In the genomic region with DNA sequence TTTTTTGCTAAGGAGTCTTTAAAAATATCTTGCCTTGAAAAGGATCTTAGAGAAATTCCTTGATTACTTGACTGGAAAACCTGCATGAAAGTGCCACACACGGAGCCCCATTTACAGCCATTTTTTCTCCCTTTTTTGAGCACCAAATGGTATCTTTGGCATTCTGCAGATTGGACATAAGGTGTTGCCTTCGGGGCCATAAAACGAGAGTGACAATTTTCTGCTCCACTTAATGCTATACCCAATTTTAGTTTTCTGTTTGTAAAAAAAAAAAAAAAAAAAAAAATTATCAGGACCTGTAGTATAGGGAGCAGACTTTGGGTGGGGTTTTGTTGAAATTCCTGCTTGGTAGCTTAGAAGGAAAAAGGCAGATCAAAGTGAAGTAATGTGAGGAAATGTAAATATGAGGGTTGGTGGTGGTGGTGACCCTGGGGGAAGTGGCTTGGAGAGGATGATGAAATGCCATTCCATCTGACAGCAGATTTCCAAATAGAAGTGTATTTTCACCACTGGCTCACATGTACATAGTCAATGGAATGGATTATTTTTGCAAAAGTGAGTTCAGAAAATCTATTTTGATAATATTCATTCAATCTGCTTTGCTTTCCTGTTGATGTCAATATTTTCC, we compare ENCODE assay signal across 17 cellular contexts.
DNase-seq lines count a peak whose midpoint lies in the region; ATAC-seq and TF ChIP-seq lines count a peak whose summit lies in the region.
"Had no signal": no experiment of that assay in that cellular context is flagged by ENCODE, and none has a peak within 500 bp of the region (broad histone marks: within the 10 kb centered on the region; RNA-seq: fewer than 3 reads in every experiment).

No MANE protein-coding gene starts in this region.

- POLR2A ChIA-PET in WTC11 (lab: Charles Lee) = no interaction called here
- POLR2A ChIA-PET in naive thymus-derived CD4-positive, alpha-beta T cell (lab: Charles Lee) = no interaction called here

- H3K9me3 Mint-ChIP-seq in WTC11 = peaks cover 5% of the 10 kb centered on the region
- H3K9me3 Mint-ChIP-seq in naive thymus-derived CD4-positive, alpha-beta T cell = peaks cover 0 to 5% (median 0%) of the 10 kb centered on the region in 11 donors
- H3K9me3 Mint-ChIP-seq: endodermal cell had no signal

- H3K4me3 Mint-ChIP-seq in WTC11 = no peak overlapping the region
- H3K4me3 Mint-ChIP-seq in naive thymus-derived CD4-positive, alpha-beta T cell = no peak overlapping the region
- H3K4me3 Mint-ChIP-seq: endodermal cell had no signal

- H3K79me2 ChIP-seq in smooth muscle cell (ENCODE audit: low read depth) = no peaks in the 10 kb centered on the region

- DNase-seq in DMS53 (lab: John Stamatoyannopoulos, UW) = peak; percentile 51
- peak; percentile 77 for DNase-seq in LoVo (ENCODE audit: low spot score)
- no peak for DNase-seq in WTC11 (ENCODE audit: low spot score)
- no peak for DNase-seq in lower lobe of right lung
- no peak for DNase-seq in naive thymus-derived CD4-positive, alpha-beta T cell
- no peak for DNase-seq in NCI-H128 (lab: John Stamatoyannopoulos, UW; ENCODE audit: unreplicated experiment)
- no peak for DNase-seq in smooth muscle cell (lab: John Stamatoyannopoulos, UW; ENCODE audit: unreplicated experiment)
- DNase-seq in hippocampal formation (lab: John Stamatoyannopoulos, UW) = no peak
- DNase-seq: activated effector memory CD4-positive, alpha-beta T cell treated with Interleukin-2 at 50 U/mL for 16 hours; BE2C; body of pancreas; endodermal cell; kidney; NCI-H226; stimulated activated CD8-positive, alpha-beta memory T cell treated with anti-CD3 and anti-CD28 coated beads, Interleukin-4, amount 100 ng/mL, for 48 hours had no signal

- no peak overlapping the region for H3K4me2 ChIP-seq in smooth muscle cell

- H3K36me3 ChIP-seq in lower lobe of right lung (no peaks in the 10 kb centered on the region), smooth muscle cell (ENCODE audit: low read depth) (no peaks in the 10 kb centered on the region)
- H3K36me3 ChIP-seq in naive thymus-derived CD4-positive, alpha-beta T cell (ENCODE audit: control insufficient read depth in 2 of 3, insufficient read depth in 3 of 3, low read length in 3 of 3) = no peaks in the 10 kb centered on the region
- H3K36me3 ChIP-seq: BE2C, gastroesophageal sphincter, upper lobe of left lung had no signal

- 76% methylated on average over 3 of the region's 3 CpGs for WGBS in smooth muscle cell (ENCODE audit: low lambda C conversion rate)

- intact Hi-C loops in lower lobe of right lung (cut with DNase I) = no loop called here
- intact Hi-C loops in naive thymus-derived CD4-positive, alpha-beta T cell (cut with micrococcal nuclease) = no loop called here

- H3K9me3 ChIP-seq in lower lobe of right lung (no peaks in the 10 kb centered on the region), smooth muscle cell (replicated peaks; ENCODE audit: low read depth) (no peaks in the 10 kb centered on the region)
- H3K9me3 ChIP-seq in naive thymus-derived CD4-positive, alpha-beta T cell (ENCODE audit: control insufficient read depth in 2 of 3, low read length in 3 of 3) = no peaks in the 10 kb centered on the region
- H3K9me3 ChIP-seq: body of pancreas, gastroesophageal sphincter, upper lobe of left lung had no signal

- H3K27ac ChIP-seq in lower lobe of right lung (no peak overlapping the region), smooth muscle cell (ENCODE audit: low read depth) (no peak overlapping the region)
- H3K27ac ChIP-seq in naive thymus-derived CD4-positive, alpha-beta T cell (ENCODE audit: low read depth, low read length) = no peak overlapping the region
- H3K27ac ChIP-seq: body of pancreas, gastroesophageal sphincter had no signal

- no peaks in the 10 kb centered on the region for H3K36me3 Mint-ChIP-seq in WTC11
- H3K36me3 Mint-ChIP-seq in naive thymus-derived CD4-positive, alpha-beta T cell = no peaks in the 10 kb centered on the region

- no peaks in the 10 kb centered on the region for H4K20me1 ChIP-seq in smooth muscle cell (ENCODE audit: low read depth)

- H3K27ac Mint-ChIP-seq in WTC11 = no peak overlapping the region
- H3K27ac Mint-ChIP-seq in naive thymus-derived CD4-positive, alpha-beta T cell = no peak overlapping the region
- H3K27ac Mint-ChIP-seq: endodermal cell had no signal

- no peak for TF ChIP-seq CTCF in WTC11 (IDR thresholded peaks at IDR 0.05)
- no peak for TF ChIP-seq CTCF in lower lobe of right lung (IDR thresholded peaks at IDR 0.05)
- TF ChIP-seq CTCF in smooth muscle cell (IDR thresholded peaks at IDR 0.05; ENCODE audit: borderline replicate concordance, insufficient read depth, poor library complexity, severe bottlenecking) = no peak

- ATAC-seq in WTC11 (no peak), lower lobe of right lung (peak; percentile 68 to 70)
- no peak for ATAC-seq in naive thymus-derived CD4-positive, alpha-beta T cell
- ATAC-seq: body of pancreas, gastroesophageal sphincter had no signal

- H2AFZ ChIP-seq in smooth muscle cell (ENCODE audit: low read depth) = no peak overlapping the region

- H3K4me1 ChIP-seq in lower lobe of right lung = no peaks in the 10 kb centered on the region
- no peaks in the 10 kb centered on the region for H3K4me1 ChIP-seq in naive thymus-derived CD4-positive, alpha-beta T cell (ENCODE audit: control insufficient read depth in 2 of 2, insufficient read depth in 2 of 2, low read length in 2 of 2)
- peaks cover 14% of the 10 kb centered on the region for H3K4me1 ChIP-seq in smooth muscle cell (ENCODE audit: low read depth)
- H3K4me1 ChIP-seq: body of pancreas, gastroesophageal sphincter had no signal

- no peaks in the 10 kb centered on the region for H3K27me3 Mint-ChIP-seq in WTC11 (ENCODE audit: low read depth)
- peaks cover 0 to 4% (median 0%) of the 10 kb centered on the region in 5 donors for H3K27me3 Mint-ChIP-seq in naive thymus-derived CD4-positive, alpha-beta T cell

- H3K27me3 ChIP-seq in lower lobe of right lung (ENCODE audit: low read depth) (no peaks in the 10 kb centered on the region), smooth muscle cell (ENCODE audit: low read depth) (no peaks in the 10 kb centered on the region)
- H3K27me3 ChIP-seq in naive thymus-derived CD4-positive, alpha-beta T cell (ENCODE audit: control insufficient read depth in 2 of 2, insufficient read depth in 2 of 2, low read length in 2 of 2) = no peaks in the 10 kb centered on the region
- H3K27me3 ChIP-seq: BE2C, body of pancreas, gastroesophageal sphincter, upper lobe of left lung had no signal

- H3K4me1 Mint-ChIP-seq in WTC11 = peaks cover 8% of the 10 kb centered on the region
- H3K4me1 Mint-ChIP-seq in naive thymus-derived CD4-positive, alpha-beta T cell = peaks cover 0 to 1% (median 0%) of the 10 kb centered on the region in 7 donors

- no peak overlapping the region for H3K9ac ChIP-seq in smooth muscle cell (ENCODE audit: low read depth)

- H3K4me3 ChIP-seq in lower lobe of right lung (no peak overlapping the region), smooth muscle cell (no peak overlapping the region)
- no peak overlapping the region for H3K4me3 ChIP-seq in naive thymus-derived CD4-positive, alpha-beta T cell (ENCODE audit: low read length)
- H3K4me3 ChIP-seq: body of pancreas, gastroesophageal sphincter, upper lobe of left lung had no signal

- H3F3A ChIP-seq in smooth muscle cell (ENCODE audit: low read depth) = no peaks in the 10 kb centered on the region

- CTCF ChIA-PET in WTC11 (lab: Charles Lee) = no interaction called here
- CTCF ChIA-PET in naive thymus-derived CD4-positive, alpha-beta T cell (lab: Charles Lee) = no interaction called here

TF ChIP-seq in WTC11, 78 proteins besides CTCF, POLR2A, EP300 and RAD21:
- TF ChIP-seq ZNF138 (CRISPR knock-in tag; conservative IDR thresholded peaks at IDR 0.05) = no peak
- TF ChIP-seq GABPB1 (CRISPR knock-in tag; IDR thresholded peaks at IDR 0.05) = peak; percentile 99

Comparison
In these comparisons a context has a peak if more than half of its experiments do, and no peak if none do; other contexts are left out.
1. DNase-seq: peak in DMS53 (single experiment) and LoVo (single experiment); none in WTC11 (single experiment), lower lobe of right lung (single experiment), naive thymus-derived CD4-positive, alpha-beta T cell (0 of 9), NCI-H128 (single experiment), smooth muscle cell (single experiment) and hippocampal formation (0 of 2).
2. ATAC-seq: peak in lower lobe of right lung (2 of 2); none in WTC11 (single experiment) and naive thymus-derived CD4-positive, alpha-beta T cell (single experiment).